ENCODE assay signal across 8 cellular contexts in the genomic region with DNA sequence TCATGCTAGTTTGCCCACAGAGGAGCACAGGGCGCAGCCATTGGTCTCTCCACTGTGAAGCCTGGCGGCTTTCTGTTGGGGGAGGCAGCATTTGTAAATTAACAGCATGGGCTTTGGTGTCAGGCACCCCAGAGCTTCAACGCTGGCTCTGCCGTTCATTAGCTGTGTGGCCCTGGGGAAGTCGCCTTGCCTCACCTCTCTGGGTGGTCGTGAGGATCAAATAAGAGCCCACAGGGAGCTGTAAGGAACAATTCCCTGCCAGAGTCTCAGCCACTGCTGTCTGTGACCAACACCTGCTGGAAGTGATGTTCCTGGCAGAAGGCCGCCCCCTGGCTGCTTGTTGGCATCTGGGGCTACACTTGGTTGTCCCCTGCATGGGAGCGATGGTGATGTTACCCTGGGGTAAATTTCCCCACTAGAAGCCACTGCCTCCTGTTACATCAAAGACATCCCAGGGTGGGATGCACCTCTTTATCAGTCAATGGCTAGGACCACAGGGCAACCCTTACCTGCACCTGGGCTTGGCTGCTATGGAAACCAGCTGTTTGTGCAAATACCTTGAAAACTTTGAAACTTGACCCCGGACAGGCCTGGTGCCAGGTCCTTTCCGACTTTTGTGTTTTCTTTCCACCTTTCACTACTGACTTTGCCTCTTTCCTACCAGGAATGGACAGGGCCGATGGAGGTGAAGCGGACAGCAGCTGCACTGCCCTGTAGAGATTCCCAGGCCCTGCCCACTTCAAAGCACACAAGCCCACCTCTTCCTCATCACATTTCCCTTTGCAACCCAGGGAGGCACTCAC. TPM values are rescaled to one million over a fixed set of nuclear protein-coding genes. Genes with fewer than 3 reads are reported as not detected.
DNase-seq lines count a peak whose midpoint lies in the region; ATAC-seq, FAIRE-seq and TF ChIP-seq lines count a peak whose summit lies in the region.

No MANE protein-coding gene starts in this region.

- POLR2A ChIA-PET in HEK293T (lab: Yijun Ruan, JAX): no interaction called here
- POLR2A ChIA-PET in naive thymus-derived CD4-positive, alpha-beta T cell (lab: Charles Lee): interaction anchor here (1.1 kb wide), 1 partner anchor 165 kb away, joined by 3 read pairs; no protein-coding TSS in a partner anchor

- no peak overlapping the region for H3K9ac ChIP-seq in duodenal mucosa (ENCODE audit: low read depth in 1 of 2, low read length in 2 of 2)

- H3K4me1 Mint-ChIP-seq in naive thymus-derived CD4-positive, alpha-beta T cell: peaks cover 4 to 16% (median 11%) of the 10 kb centered on the region in 7 donors

- H3K36me3 Mint-ChIP-seq in naive thymus-derived CD4-positive, alpha-beta T cell: peaks cover 0 to 23% (median 4%) of the 10 kb centered on the region in 5 donors

- H3K27ac ChIP-seq in duodenal mucosa (ENCODE audit: low read depth, low read length): peak overlapping the region; percentile 20
- no peak overlapping the region for H3K27ac ChIP-seq in naive thymus-derived CD4-positive, alpha-beta T cell (ENCODE audit: low read depth, low read length)

- DNase-seq in Caki2 (ENCODE audit: low read depth) (peak; percentile 49), HEK293T (ENCODE audit: extremely low spot score) (peak; percentile 28), RCC 7860 (ENCODE audit: low spot score) (peak; percentile 15), MG63 (no peak), NOMO-1 (lab: John Stamatoyannopoulos, UW; ENCODE audit: unreplicated experiment in 2 of 2) (no peak), KG1 (lab: John Stamatoyannopoulos, UW) (no peak)
- DNase-seq in naive thymus-derived CD4-positive, alpha-beta T cell: peak in 7 of 9 donors; percentile 30 to 63 (median 44)

- H3K27me3 ChIP-seq in duodenal mucosa (ENCODE audit: control insufficient read depth in 1 of 2, insufficient read depth in 2 of 2, low read length in 2 of 2): no peaks in the 10 kb centered on the region
- no peaks in the 10 kb centered on the region for H3K27me3 ChIP-seq in naive thymus-derived CD4-positive, alpha-beta T cell (ENCODE audit: control insufficient read depth in 2 of 2, insufficient read depth in 2 of 2, low read length in 2 of 2)
- H3K27me3 ChIP-seq in MG63: no peaks in the 10 kb centered on the region

- H3K9me3 ChIP-seq in duodenal mucosa (ENCODE audit: control insufficient read depth in 1 of 2, low read length in 2 of 2) (no peaks in the 10 kb centered on the region), MG63 (no peaks in the 10 kb centered on the region)
- no peaks in the 10 kb centered on the region for H3K9me3 ChIP-seq in naive thymus-derived CD4-positive, alpha-beta T cell (ENCODE audit: control insufficient read depth in 2 of 3, low read length in 3 of 3)

- peaks cover 0 to 3% (median 0%) of the 10 kb centered on the region in 5 donors for H3K27me3 Mint-ChIP-seq in naive thymus-derived CD4-positive, alpha-beta T cell

- H3K9me3 Mint-ChIP-seq in naive thymus-derived CD4-positive, alpha-beta T cell: peaks cover 0 to 3% (median 0%) of the 10 kb centered on the region in 11 donors

- no peak overlapping the region for H3K27ac Mint-ChIP-seq in naive thymus-derived CD4-positive, alpha-beta T cell

- H3K4me3 ChIP-seq in duodenal mucosa (ENCODE audit: low read depth in 1 of 2, low read length in 2 of 2) (no peak overlapping the region), MG63 (no peak overlapping the region)
- no peak overlapping the region for H3K4me3 ChIP-seq in naive thymus-derived CD4-positive, alpha-beta T cell (ENCODE audit: low read length)

- CTCF ChIA-PET in HEK293T (lab: Yijun Ruan, JAX): interaction anchor here (0.6 to 0.9 kb wide), 2 partner anchors 169 to 287 kb away, joined by 3 read pairs; no protein-coding TSS in a partner anchor
- CTCF ChIA-PET in naive thymus-derived CD4-positive, alpha-beta T cell (lab: Charles Lee): interaction anchor here (4.0 kb wide), 1 partner anchor 167 kb away, joined by 22 read pairs; the partner anchor contains the start of gene FLNB

- H3K4me3 Mint-ChIP-seq in naive thymus-derived CD4-positive, alpha-beta T cell: no peak overlapping the region

- H3K36me3 ChIP-seq in duodenal mucosa (ENCODE audit: control insufficient read depth in 1 of 2, insufficient read depth in 2 of 2, low read length in 2 of 2) (peaks cover 21 to 29% of the 10 kb centered on the region in 2 donors), MG63 (peaks cover 14% of the 10 kb centered on the region)
- peaks cover 0 to 22% (median 0%) of the 10 kb centered on the region in 3 experiments for H3K36me3 ChIP-seq in naive thymus-derived CD4-positive, alpha-beta T cell (ENCODE audit: control insufficient read depth in 2 of 3, insufficient read depth in 3 of 3, low read length in 3 of 3)

- FAIRE-seq in RCC 7860 (lab: Jason Lieb, UNC): no peak

- ATAC-seq in naive thymus-derived CD4-positive, alpha-beta T cell: no peak

- peaks cover 46 to 59% of the 10 kb centered on the region in 2 donors for H3K4me1 ChIP-seq in duodenal mucosa (ENCODE audit: control insufficient read depth in 1 of 2, insufficient read depth in 2 of 2, low read length in 2 of 2)
- peaks cover 6 to 8% of the 10 kb centered on the region in 2 donors for H3K4me1 ChIP-seq in naive thymus-derived CD4-positive, alpha-beta T cell (ENCODE audit: control insufficient read depth in 2 of 2, insufficient read depth in 2 of 2, low read length in 2 of 2)

- intact Hi-C loops in naive thymus-derived CD4-positive, alpha-beta T cell (cut with micrococcal nuclease): loop anchor here (1.0 to 5.0 kb wide), 2 partner anchors 166 to 212 kb away; partner anchors contain the start of gene FLNB (in 2 of the 2)

- in situ Hi-C loops in Caki2 (cut with HindIII; ENCODE audit: low pct_unique_long_range_greater_than_20kb, low sequenced_read_pairs): loop anchor here (25.0 kb wide), 1 partner anchor 162 kb away; the partner anchor contains the start of gene FLNB

TF ChIP-seq in HEK293T, 16 proteins besides CTCF, POLR2A, EP300 and RAD21:
- TF ChIP-seq L3MBTL2 (conservative IDR thresholded peaks at IDR 0.05): no peak

RNA-seq across cellular contexts. Expression of gene DNASE1L3, which starts 36.9 kb away (rescaled TPM):
- total RNA-seq in Caki2 (2014; rRNA removed; shearing (Covaris generic); ENCODE audit: low replicate concordance): not detected in 2 replicates
- 1 to 10 TPM in 1 of 5 experiments, under 1 TPM in 1, not detected in 3; 0.66 to 2.6 TPM for total RNA-seq in naive thymus-derived CD4-positive, alpha-beta T cell
- polyA plus RNA-seq in naive thymus-derived CD4-positive, alpha-beta T cell: not detected
- total RNA-seq in MG63 (2014; rRNA removed; shearing (Covaris generic); ENCODE audit: low replicate concordance): not detected in 2 replicates

Comparison
In these comparisons a context has a peak if more than half of its experiments do, and no peak if none do; other contexts are left out.
1. DNase-seq: peak in Caki2 (single experiment), HEK293T (single experiment), RCC 7860 (single experiment) and naive thymus-derived CD4-positive, alpha-beta T cell (7 of 9); none in MG63 (single experiment), NOMO-1 (0 of 2) and KG1 (single experiment).